In the genomic region with DNA sequence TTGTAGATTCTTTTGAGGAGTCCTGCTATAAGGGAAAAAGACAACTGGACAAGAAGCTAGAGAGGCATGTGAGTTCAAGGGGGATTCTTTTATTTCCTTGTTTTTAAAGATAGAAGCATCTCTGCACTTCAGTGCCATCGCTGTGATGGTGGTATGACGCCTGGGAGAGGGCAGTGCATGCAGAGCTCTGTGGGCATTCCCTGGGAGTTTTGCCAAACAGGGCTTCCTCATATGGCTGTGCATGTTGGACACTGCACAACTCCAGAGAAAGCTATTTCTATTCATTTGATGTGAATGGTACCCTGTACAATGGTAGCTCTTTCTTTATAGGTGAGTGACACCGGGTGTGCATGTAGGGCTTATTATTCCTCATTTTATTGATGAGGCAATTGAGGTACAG, we compare ENCODE assay signal across 26 cellular contexts.
DNase-seq lines count a peak whose midpoint lies in the region; ATAC-seq lines count a peak whose summit lies in the region.
"Had no signal": no experiment of that assay in that cellular context is flagged by ENCODE, and none has a peak within 500 bp of the region (broad histone marks: within the 10 kb centered on the region; RNA-seq: fewer than 3 reads in every experiment).

No MANE protein-coding gene starts in this region.

- DNase-seq in G401 (ENCODE audit: low spot score): peak; percentile 87
- peak; percentile 84 for DNase-seq in cerebellar cortex (ENCODE audit: low spot score)
- peak; percentile 72 for DNase-seq in cerebellum (ENCODE audit: low spot score)
- no peak for DNase-seq in head of caudate nucleus
- DNase-seq: 8988T; ACHN; AML-193; BE2C; Caco-2; Calu3; CD4-positive, alpha-beta memory T cell; CD4-positive, alpha-beta T cell; CD4-positive, CD25-positive, alpha-beta regulatory T cell; CD8-positive, alpha-beta memory T cell; CD8-positive, alpha-beta T cell; COR-L47; DMS 273 treated with DMSO at 0.1 percent for 48 hours; DMS153; DMS53; DMS79; DMS79 treated with DMSO at 0.1 percent for 48 hours; DND-41; EL had no signal

- in situ Hi-C loops in G401 (cut with HindIII; ENCODE audit: low sequenced_read_pairs): no loop called here

- intact Hi-C loops in head of caudate nucleus (cut with DNase I): no loop called here

- ATAC-seq in GM18519 (IDR thresholded peaks at IDR 0.05; ENCODE audit: low FRiP score, unreplicated experiment): no peak
- ATAC-seq in HG02642 (IDR thresholded peaks at IDR 0.05; ENCODE audit: poor library complexity, unreplicated experiment): no peak
- ATAC-seq: A549; CD8-positive, alpha-beta T cell had no signal

Comparison
In these comparisons a context has a peak if more than half of its experiments do, and no peak if none do; other contexts are left out.
1. DNase-seq: peak in G401 (single experiment), cerebellar cortex (single experiment) and cerebellum (single experiment); none in head of caudate nucleus (0 of 42).